ENCODE assay signal across 6 cellular contexts in the genomic region with DNA sequence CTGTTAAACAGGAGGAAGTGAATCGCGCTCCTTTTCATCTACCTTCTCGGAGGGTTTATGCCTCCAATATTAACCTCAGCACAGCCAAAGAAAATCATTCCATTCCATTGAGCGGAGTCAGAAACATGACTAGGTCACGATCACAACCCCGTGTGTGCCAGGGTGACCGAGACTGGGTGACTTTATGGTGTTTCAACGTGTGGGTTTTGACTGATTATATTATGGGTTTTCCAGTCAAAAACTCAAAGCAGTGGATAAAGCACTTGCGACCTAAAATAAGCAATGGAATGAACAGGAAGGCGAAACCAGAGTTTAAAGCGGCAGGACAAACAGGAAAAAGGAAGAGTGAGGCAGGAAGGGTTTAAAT. TPM values are rescaled to one million over a fixed set of nuclear protein-coding genes. Genes with fewer than 3 reads are reported as not detected.
DNase-seq lines count a peak whose midpoint lies in the region; ATAC-seq lines count a peak whose summit lies in the region.

No MANE protein-coding gene starts in this region.

- peak overlapping the region; percentile 89 for H3K4me3 Mint-ChIP-seq in activated CD8-positive, alpha-beta T cell treated with anti-CD3 and anti-CD28 coated beads, Interleukin-2, amount 10 ng/mL, durations not matched to agents 7 days and 5 days

- H3K27me3 ChIP-seq in mucosa of rectum (ENCODE audit: control insufficient read depth in 2 of 2, insufficient read depth in 2 of 2, low read length in 2 of 2): no peaks in the 10 kb centered on the region

- DNase-seq in DMS114 treated with DMSO at 0.1 percent for 48 hours (lab: John Stamatoyannopoulos, UW; ENCODE audit: unreplicated experiment): peak; percentile 16
- no peak for DNase-seq in activated CD8-positive, alpha-beta T cell treated with anti-CD3 and anti-CD28 coated beads, Interleukin-2, amount 10 ng/mL, durations not matched to agents 7 days and 5 days
- no peak for DNase-seq in NCI-H2107 treated with DMSO at 0.1 percent for 48 hours (lab: John Stamatoyannopoulos, UW; ENCODE audit: unreplicated experiment)
- DNase-seq in NCI-H82 treated with DMSO at 0.1 percent for 48 hours (lab: John Stamatoyannopoulos, UW; ENCODE audit: unreplicated experiment): no peak

- peak overlapping the region; percentile 49 to 65 for H3K9ac ChIP-seq in mucosa of rectum (ENCODE audit: low read depth in 1 of 2, low read length in 2 of 2)

- peaks cover 0 to 3% of the 10 kb centered on the region in 2 donors for H3K9me3 ChIP-seq in mucosa of rectum (ENCODE audit: control insufficient read depth in 2 of 2, low read length in 2 of 2)

- H3K4me3 ChIP-seq in mucosa of rectum (ENCODE audit: low read length in 2 of 2): peak overlapping the region; percentile 73 to 84

- H3K9me3 Mint-ChIP-seq in activated CD8-positive, alpha-beta T cell treated with anti-CD3 and anti-CD28 coated beads, Interleukin-2, amount 10 ng/mL, durations not matched to agents 7 days and 5 days (ENCODE audit: insufficient read depth): no peaks in the 10 kb centered on the region

- H3K36me3 ChIP-seq in mucosa of rectum (ENCODE audit: control insufficient read depth in 2 of 2, insufficient read depth in 2 of 2, low read length in 2 of 2): no peaks in the 10 kb centered on the region

- peaks cover 32% of the 10 kb centered on the region for H3K27me3 Mint-ChIP-seq in activated CD8-positive, alpha-beta T cell treated with anti-CD3 and anti-CD28 coated beads, Interleukin-2, amount 10 ng/mL, durations not matched to agents 7 days and 5 days (ENCODE audit: low read depth)

- POLR2A ChIA-PET in activated CD8-positive, alpha-beta T cell treated with anti-CD3 and anti-CD28 coated beads, Interleukin-2, amount 10 ng/mL, durations not matched to agents 7 days and 5 days (lab: Charles Lee): interaction anchor here (3.1 kb wide), 1 partner anchor 35 kb away, joined by 16 read pairs; a partner anchor contains a TSS

- CTCF ChIA-PET in activated CD8-positive, alpha-beta T cell treated with anti-CD3 and anti-CD28 coated beads, Interleukin-2, amount 10 ng/mL, durations not matched to agents 7 days and 5 days (lab: Charles Lee): interaction anchor here (0.7 to 3.9 kb wide), 7 partner anchors 24 to 220 kb away, joined by 3 to 21 read pairs (median 3); no protein-coding TSS in a partner anchor

- H3K27ac Mint-ChIP-seq in activated CD8-positive, alpha-beta T cell treated with anti-CD3 and anti-CD28 coated beads, Interleukin-2, amount 10 ng/mL, durations not matched to agents 7 days and 5 days: peak overlapping the region; percentile 41

- H3K36me3 Mint-ChIP-seq in activated CD8-positive, alpha-beta T cell treated with anti-CD3 and anti-CD28 coated beads, Interleukin-2, amount 10 ng/mL, durations not matched to agents 7 days and 5 days (ENCODE audit: low read depth): peaks cover 21% of the 10 kb centered on the region

- peak overlapping the region; percentile 95 to 96 for H3K27ac ChIP-seq in mucosa of rectum (ENCODE audit: low read depth in 2 of 2, low read length in 2 of 2)

- peaks cover 33% of the 10 kb centered on the region for H3K4me1 Mint-ChIP-seq in activated CD8-positive, alpha-beta T cell treated with anti-CD3 and anti-CD28 coated beads, Interleukin-2, amount 10 ng/mL, durations not matched to agents 7 days and 5 days (ENCODE audit: low read depth)

- H3K4me1 ChIP-seq in mucosa of rectum (ENCODE audit: control insufficient read depth in 2 of 2, insufficient read depth in 2 of 2, low read length in 2 of 2): peaks cover 13 to 16% of the 10 kb centered on the region in 2 donors

- ATAC-seq in activated CD8-positive, alpha-beta T cell treated with anti-CD3 and anti-CD28 coated beads, Interleukin-2, amount 10 ng/mL, durations not matched to agents 7 days and 5 days: no peak
- no peak for ATAC-seq in GM19397 (IDR thresholded peaks at IDR 0.05; ENCODE audit: unreplicated experiment)

RNA-seq across cellular contexts. Expression of a gene that starts 1.4 kb away (rescaled TPM):
- total RNA-seq in activated CD8-positive, alpha-beta T cell treated with anti-CD3 and anti-CD28 coated beads, Interleukin-2, amount 10 ng/mL, durations not matched to agents 7 days and 5 days: 1 to 10 TPM; 1.7 to 2.2 TPM

RNA-seq across cellular contexts. Expression of a gene that starts 10.6 kb away (rescaled TPM):
- total RNA-seq in activated CD8-positive, alpha-beta T cell treated with anti-CD3 and anti-CD28 coated beads, Interleukin-2, amount 10 ng/mL, durations not matched to agents 7 days and 5 days: under 1 TPM; 0.21 to 0.47 TPM

RNA-seq across cellular contexts. Expression of a gene that starts 34.6 kb away (rescaled TPM):
- 10 to 100 TPM; 58.3 to 61.7 TPM for total RNA-seq in activated CD8-positive, alpha-beta T cell treated with anti-CD3 and anti-CD28 coated beads, Interleukin-2, amount 10 ng/mL, durations not matched to agents 7 days and 5 days

RNA-seq across cellular contexts. Expression of a gene that starts 35.5 kb away (rescaled TPM):
- 10 to 100 TPM; 26.2 to 28.2 TPM for total RNA-seq in activated CD8-positive, alpha-beta T cell treated with anti-CD3 and anti-CD28 coated beads, Interleukin-2, amount 10 ng/mL, durations not matched to agents 7 days and 5 days
